18 cellular contexts compared by ENCODE assay signal in the genomic region with DNA sequence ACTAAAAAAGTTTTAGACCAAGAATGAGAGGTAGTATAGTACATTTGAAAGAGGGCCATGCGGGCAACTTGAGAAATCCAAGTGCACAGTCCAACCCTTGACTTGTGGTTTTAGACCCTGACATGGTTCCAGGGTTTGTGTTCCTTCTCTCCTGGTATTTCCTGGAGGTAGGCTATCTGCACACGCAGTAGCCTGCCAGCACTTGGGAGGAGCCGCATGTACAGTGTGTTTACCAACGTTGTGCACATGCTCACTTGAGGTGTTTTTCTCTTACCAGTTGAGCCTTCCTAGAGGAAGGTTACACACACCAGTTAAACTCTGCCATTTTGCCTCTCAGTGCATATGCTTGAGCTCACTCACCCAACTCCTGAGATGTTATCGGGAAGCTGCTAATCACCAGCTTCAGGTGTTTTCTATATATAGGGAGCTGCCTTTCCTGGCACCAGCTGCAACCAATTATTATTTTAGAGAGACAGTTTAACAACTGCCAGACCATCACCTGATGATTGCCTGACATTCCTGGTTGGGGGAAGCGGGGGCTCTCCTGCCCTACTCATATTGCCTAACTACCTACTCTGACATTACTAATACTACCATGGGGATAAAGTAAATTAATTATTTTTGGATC.
"Had no signal": no experiment of that assay in that cellular context is flagged by ENCODE, and none has a peak within 500 bp of the region (broad histone marks: within the 10 kb centered on the region; RNA-seq: fewer than 3 reads in every experiment).

No MANE protein-coding gene starts in this region.

- DNase-seq: activated CD4-positive, alpha-beta T cell treated with anti-CD3 and anti-CD28 coated beads for 4 hours; activated CD8-positive, alpha-beta T cell treated with anti-CD3 and anti-CD28 coated beads, Interleukin-2, amount 10 ng/mL, durations not matched to agents 7 days and 5 days; activated naive CD4-positive, alpha-beta T cell treated with Interleukin-2 at 50 U/mL for 16 hours; adrenal gland; caudate nucleus; effector CD4-positive, alpha-beta T cell; kidney glomerular epithelial cell; midbrain; ovary; stimulated activated CD4-positive, alpha-beta T cell treated with anti-CD3 and anti-CD28 coated beads, Interleukin-2, amount 100 ng/mL, for 48 hours; stimulated activated naive CD8-positive, alpha-beta T cell treated with anti-CD3 and anti-CD28 coated beads, Interleukin-15, Interleukin-2, amounts not matched to agents 100 U/mL and 50 U/mL, for 24 hours; T1000; WERI-Rb-1 had no signal

- H3K4me3 ChIP-seq: adrenal gland, coronary artery, hepatocyte, lung, neural progenitor cell, ovary, suprapubic skin had no signal
